9 cellular contexts compared by ENCODE assay signal in genomic region chr19:6271251-6271650, GRCh38. TPM values are rescaled to one million over a fixed set of nuclear protein-coding genes. Genes with fewer than 3 reads are reported as not detected.
A peak's percentile ranks its signal among the peaks of the same experiment; 100 is the strongest.
DNase-seq lines count a peak whose midpoint lies in the region; ATAC-seq, FAIRE-seq and TF ChIP-seq lines count a peak whose summit lies in the region.
"Had no signal": no experiment of that assay in that cellular context is flagged by ENCODE, and none has a peak within 500 bp of the region (broad histone marks: within the 10 kb centered on the region; RNA-seq: fewer than 3 reads in every experiment).

No MANE protein-coding gene starts in this region.

- H3K4me2 ChIP-seq in OCI-LY7 (ENCODE audit: low read length) (no peak overlapping the region), endothelial cell of umbilical vein (ENCODE audit: insufficient read depth, low read length) (peak overlapping the region; percentile 63)

- peak overlapping the region; percentile 58 to 70 (median 69) for H3K4me3 Mint-ChIP-seq in nephron

- H3K27ac Mint-ChIP-seq in nephron, result peak overlapping the region; percentile 88 to 94 (median 91)

- H3K4me3 ChIP-seq in AG09309 (ENCODE audit: control insufficient read depth, low read depth, low read length), result peak overlapping the region; percentile 4; the same call in 1 of the 2 replicates
- no peak overlapping the region for H3K4me3 ChIP-seq in OCI-LY7 (ENCODE audit: low read depth, low read length, poor library complexity, severe bottlenecking)
- H3K4me3 ChIP-seq in endothelial cell of umbilical vein (replicated peaks in 1 of 3; ENCODE audit: insufficient read depth in 1 of 3, low read depth in 1 of 3, low read length in 3 of 3), result no peak overlapping the region

- DNase-seq in AG09309 (ENCODE audit: low read depth) (no peak), OCI-LY7 (ENCODE audit: low spot score) (no peak), endothelial cell of umbilical vein (ENCODE audit: low read depth, low spot score) (peak; percentile 32), T-helper 1 cell (no peak), NCI-H345 treated with DMSO at 0.1 percent for 48 hours (lab: John Stamatoyannopoulos, UW; ENCODE audit: unreplicated experiment) (no peak), OCI-M1 (lab: John Stamatoyannopoulos, UW) (no peak)

- BruUV-seq in OCI-LY7 (replicated peaks; lab: Mats Ljungman, UMichigan), result no TSS peak
- no TSS peak for BruUV-seq in endothelial cell of umbilical vein (replicated peaks; lab: Mats Ljungman, UMichigan)

- H3K27me3 ChIP-seq in endothelial cell of umbilical vein (ENCODE audit: control insufficient read depth in 2 of 2, insufficient read depth in 2 of 2, low read length in 2 of 2), result no peaks in the 10 kb centered on the region

- no peaks in the 10 kb centered on the region for H3K9me3 Mint-ChIP-seq in nephron

- H3K9me2 ChIP-seq in OCI-LY7 (ENCODE audit: insufficient read depth, low read length), result no peaks in the 10 kb centered on the region

- POLR2A ChIA-PET in OCI-LY7 (lab: Charles Lee) (no interaction called here), endothelial cell of umbilical vein (lab: Charles Lee) (no interaction called here)

- peak overlapping the region; percentile 64 for H3K9ac ChIP-seq in endothelial cell of umbilical vein (replicated peaks; ENCODE audit: extremely low read depth, insufficient read depth, low read length)

- H2AFZ ChIP-seq in OCI-LY7 (ENCODE audit: low read length) (no peak overlapping the region), endothelial cell of umbilical vein (ENCODE audit: low read depth, low read length) (no peak overlapping the region)

- ATAC-seq in GM21367 (IDR thresholded peaks at IDR 0.05; ENCODE audit: unreplicated experiment), result no peak

- CTCF ChIA-PET in OCI-LY7 (lab: Charles Lee; ENCODE audit: unreplicated experiment), result no interaction called here
- CTCF ChIA-PET in endothelial cell of umbilical vein (lab: Charles Lee), result interaction anchor here (0.7 to 3.3 kb wide), 8 partner anchors 9 to 145 kb away, joined by 3 to 42 read pairs (median 6); no protein-coding TSS in a partner anchor

- H3K4me1 Mint-ChIP-seq in nephron, result peaks cover 74% of the 10 kb centered on the region

- H3K9me3 ChIP-seq in OCI-LY7 (ENCODE audit: low read length), result no peaks in the 10 kb centered on the region
- no peaks in the 10 kb centered on the region for H3K9me3 ChIP-seq in endothelial cell of umbilical vein (replicated peaks; ENCODE audit: control insufficient read depth, insufficient read depth, low read length)

- TF ChIP-seq CTCF in AG09309 (IDR thresholded peaks at IDR 0.05; ENCODE audit: control insufficient read depth, insufficient read depth, low read depth, low read length, missing control alignments) (peak; percentile 41), OCI-LY7 (conservative IDR thresholded peaks at IDR 0.05; ENCODE audit: low read length) (0 out of 2 replicates have a peak, but pooled peaks have one; percentile 21), endothelial cell of umbilical vein (IDR thresholded peaks at IDR 0.05; ENCODE audit: extremely low read depth in 1 of 2, insufficient read depth in 1 of 2, low read depth in 1 of 2, low read length in 2 of 2) (peak; percentile 6 to 30), nephron (IDR thresholded peaks at IDR 0.05; ENCODE audit: unreplicated experiment in 3 of 3) (peak; percentile 10 to 30 (median 13))

- H3K27ac ChIP-seq in OCI-LY7 (ENCODE audit: low read depth, low read length, poor library complexity, severe bottlenecking) (no peak overlapping the region), endothelial cell of umbilical vein (ENCODE audit: insufficient read depth, low read depth, low read length) (peak overlapping the region; percentile 90)

- peaks cover 3% of the 10 kb centered on the region for H3K27me3 Mint-ChIP-seq in nephron (ENCODE audit: low read depth)

- H3K4me1 ChIP-seq in OCI-LY7 (ENCODE audit: insufficient read depth, low read length, poor library complexity, severe bottlenecking) (no peaks in the 10 kb centered on the region), endothelial cell of umbilical vein (ENCODE audit: control insufficient read depth, extremely low read depth, insufficient read depth, low read length) (peaks cover 55% of the 10 kb centered on the region)

- H3K79me2 ChIP-seq in OCI-LY7 (ENCODE audit: insufficient read depth, low read depth, low read length) (peaks cover 45% of the 10 kb centered on the region), endothelial cell of umbilical vein (ENCODE audit: control insufficient read depth, insufficient read depth, low read length) (peaks cover 84% of the 10 kb centered on the region)

- no peaks in the 10 kb centered on the region for H3K9me1 ChIP-seq in endothelial cell of umbilical vein (replicated peaks; ENCODE audit: control insufficient read depth, extremely low read depth, insufficient read depth, low read length)

- peaks cover 46% of the 10 kb centered on the region for H3K36me3 ChIP-seq in OCI-LY7 (ENCODE audit: insufficient read depth, low read length)
- peaks cover 9 to 22% of the 10 kb centered on the region in 2 experiments for H3K36me3 ChIP-seq in endothelial cell of umbilical vein (ENCODE audit: control insufficient read depth in 2 of 2, extremely low read depth in 1 of 2, insufficient read depth in 2 of 2, low read length in 2 of 2)

- FAIRE-seq in endothelial cell of umbilical vein (lab: Jason Lieb, UNC), result peak; percentile 64
- FAIRE-seq: D721Med had no signal

- peaks cover 41% of the 10 kb centered on the region for H3K36me3 Mint-ChIP-seq in nephron (ENCODE audit: low read depth)

- dilution Hi-C loops in endothelial cell of umbilical vein (cut with MboI; ENCODE audit: extremely low pct_ligation_motif_present, low sequenced_read_pairs), result loop anchor here (10.0 kb wide), 1 partner anchor 46 kb away; no protein-coding TSS in a partner anchor

- no peak for TF ChIP-seq POLR2A in endothelial cell of umbilical vein (IDR thresholded peaks at IDR 0.05; ENCODE audit: low read depth, low read length)

- intact Hi-C loops in OCI-LY7 (cut with micrococcal nuclease; ENCODE audit: unreplicated experiment), result no loop called here
- intact Hi-C loops in endothelial cell of umbilical vein (cut with micrococcal nuclease), result loop anchor here (5.0 kb wide), 1 partner anchor 209 kb away; no protein-coding TSS in a partner anchor

- H4K20me1 ChIP-seq in OCI-LY7 (ENCODE audit: insufficient read depth, low read length), result no peaks in the 10 kb centered on the region; the same call in 1 of the 2 replicates
- H4K20me1 ChIP-seq in endothelial cell of umbilical vein (replicated peaks; ENCODE audit: control insufficient read depth, extremely low read depth, insufficient read depth, low read length), result no peaks in the 10 kb centered on the region

TF ChIP-seq in endothelial cell of umbilical vein, 7 proteins besides CTCF, POLR2A, EP300 and RAD21:
- TF ChIP-seq POLR2AphosphoS5 (IDR thresholded peaks at IDR 0.05; ENCODE audit: insufficient read depth, low read depth, low read length), result no peak
- no peak for TF ChIP-seq JUN (IDR thresholded peaks at IDR 0.05; ENCODE audit: borderline replicate concordance, insufficient read depth, insufficient read length, low read depth)
- TF ChIP-seq EZH2 (IDR thresholded peaks at IDR 0.05; ENCODE audit: borderline replicate concordance, low read depth, low read length, severe bottlenecking), result no peak
- TF ChIP-seq GATA2 (IDR thresholded peaks at IDR 0.05; ENCODE audit: insufficient read depth, insufficient read length, low read depth, low read length), result no peak
- TF ChIP-seq MAX (IDR thresholded peaks at IDR 0.05; ENCODE audit: insufficient read depth, insufficient read length), result no peak
- TF ChIP-seq FOS (IDR thresholded peaks at IDR 0.05; ENCODE audit: borderline replicate concordance, insufficient read depth, low read length), result no peak
- TF ChIP-seq MYC (IDR thresholded peaks at IDR 0.05; ENCODE audit: low read depth, low read length), result no peak

RNA-seq across cellular contexts. Expression of gene MLLT1, which starts 8.5 kb away (rescaled TPM):
- total RNA-seq in OCI-LY7 (2014; rRNA removed; shearing (Covaris generic)), result 14.3 and 17.5 TPM in 2 replicates
- total RNA-seq in OCI-LY7 (2022) (55.5 and 56.0 TPM in 2 replicates), endothelial cell of umbilical vein (79.2 and 84.8 TPM in 2 replicates)
- polyA plus RNA-seq in endothelial cell of umbilical vein, result 43.9 and 52.9 TPM in 2 replicates
- polyA plus RNA-seq in endothelial cell of umbilical vein (2011; cell fraction: cytosol; rRNA removed), result 32.5 and 45.8 TPM in 2 replicates
- polyA plus RNA-seq in endothelial cell of umbilical vein (2011; cell fraction: nucleus; rRNA removed), result 62.0 and 69.5 TPM in 2 replicates
- polyA plus RNA-seq in endothelial cell of umbilical vein (2012), result 37.9 and 50.9 TPM in 2 replicates
- 34.3 and 51.6 TPM in 2 replicates for polyA minus RNA-seq in endothelial cell of umbilical vein
- polyA minus RNA-seq in endothelial cell of umbilical vein (2011; cell fraction: cytosol; rRNA and poly(A)+ RNA removed), result 63.8 TPM
- 17.7 and 33.5 TPM in 2 replicates for polyA minus RNA-seq in endothelial cell of umbilical vein (2011; cell fraction: nucleus; rRNA and poly(A)+ RNA removed)
